Comparison of ENCODE assay signal across 32 cellular contexts in the genomic region with DNA sequence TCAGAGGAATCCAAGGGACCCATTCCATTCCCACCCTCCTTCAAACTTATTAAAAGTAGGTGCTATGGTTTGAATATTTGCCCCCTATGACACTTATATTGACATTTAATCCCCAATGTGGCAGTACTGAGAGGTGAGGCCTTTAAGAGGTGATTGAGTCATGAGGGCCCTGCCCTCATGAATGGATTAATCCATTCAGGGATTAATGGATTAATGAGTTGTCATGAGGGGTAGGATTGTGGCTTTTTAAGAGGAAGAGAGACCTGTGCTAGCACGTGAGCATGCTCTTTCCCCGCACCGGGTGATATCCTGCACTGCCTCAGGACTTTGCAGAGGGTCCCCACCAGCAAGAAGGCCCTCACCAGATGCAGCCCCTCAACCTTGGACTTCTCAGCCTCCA. TPM values are rescaled to one million over a fixed set of nuclear protein-coding genes. Genes with fewer than 3 reads are reported as not detected.
A peak's percentile ranks its signal among the peaks of the same experiment; 100 is the strongest.
DNase-seq lines count a peak whose midpoint lies in the region; ATAC-seq, FAIRE-seq and TF ChIP-seq lines count a peak whose summit lies in the region.
"Had no signal": no experiment of that assay in that cellular context is flagged by ENCODE, and none has a peak within 500 bp of the region (broad histone marks: within the 10 kb centered on the region; RNA-seq: fewer than 3 reads in every experiment).

No MANE protein-coding gene starts in this region.

- intact Hi-C loops in upper lobe of right lung (cut with DNase I) (no loop called here), pancreas (cut with DNase I) (no loop called here)

- peaks cover 5% of the 10 kb centered on the region for H3K9me3 ChIP-seq in mesenchymal stem cell (ENCODE audit: control insufficient read depth, low read length)
- no peaks in the 10 kb centered on the region for H3K9me3 ChIP-seq in upper lobe of right lung
- no peaks in the 10 kb centered on the region for H3K9me3 ChIP-seq in pancreas
- H3K9me3 ChIP-seq: A549, MG63, SK-N-SH had no signal

- peak overlapping the region in 1 of 2 experiments; percentile 41 for H3K4ac ChIP-seq in mesenchymal stem cell (ENCODE audit: low read depth in 1 of 2, low read length in 2 of 2)

- no peak overlapping the region for H4K91ac ChIP-seq in mesenchymal stem cell (ENCODE audit: low read length)

- peak overlapping the region; percentile 5 to 43 for H2BK12ac ChIP-seq in mesenchymal stem cell (ENCODE audit: low read length in 2 of 2)

- H3K4me1 ChIP-seq in mesenchymal stem cell (ENCODE audit: control insufficient read depth, insufficient read depth, low read depth, low read length): peaks cover 2% of the 10 kb centered on the region
- H3K4me1 ChIP-seq in upper lobe of right lung: peaks cover 38% of the 10 kb centered on the region
- peaks cover 7 to 11% (median 11%) of the 10 kb centered on the region in 3 donors for H3K4me1 ChIP-seq in pancreas
- H3K4me1 ChIP-seq: A549 had no signal

- 100% methylated on average over 3 of the region's 3 CpGs for WGBS in mesenchymal stem cell
- 97 to 98% methylated on average over 3 of the region's 3 CpGs for WGBS in pancreas, 2 donors

- H3K27me3 ChIP-seq in mesenchymal stem cell (ENCODE audit: control insufficient read depth in 1 of 2, insufficient read depth in 1 of 2, low read length in 2 of 2): no peaks in the 10 kb centered on the region
- H3K27me3 ChIP-seq in upper lobe of right lung: no peaks in the 10 kb centered on the region
- no peaks in the 10 kb centered on the region for H3K27me3 ChIP-seq in pancreas
- H3K27me3 ChIP-seq: MG63 had no signal

- H3K23ac ChIP-seq in mesenchymal stem cell (ENCODE audit: low read length in 2 of 2): no peak overlapping the region

- no peak overlapping the region for H3K9ac ChIP-seq in mesenchymal stem cell (ENCODE audit: low read length)
- H3K9ac ChIP-seq: KMS-11, SK-N-SH had no signal

- FAIRE-seq in pancreas (lab: Jason Lieb, UNC): no peak
- FAIRE-seq: A549, GM12892, keratinocyte, urothelium cell line had no signal

- H3K36me3 ChIP-seq in mesenchymal stem cell (ENCODE audit: control insufficient read depth in 1 of 2, insufficient read depth in 2 of 2, low read depth in 1 of 2, low read length in 2 of 2) (peaks cover 36 to 77% of the 10 kb centered on the region in 2 experiments), upper lobe of right lung (peaks cover 50% of the 10 kb centered on the region), pancreas (peaks cover 0 to 14% (median 4%) of the 10 kb centered on the region in 3 donors)
- H3K36me3 ChIP-seq: MG63 had no signal

- H3K27ac ChIP-seq in mesenchymal stem cell (ENCODE audit: low read length, poor library complexity, severe bottlenecking) (no peak overlapping the region), upper lobe of right lung (peak overlapping the region; percentile 42), pancreas (no peak overlapping the region)
- H3K27ac ChIP-seq: A549 had no signal

- DNase-seq in activated naive CD8-positive, alpha-beta T cell treated with anti-CD3 and anti-CD28 coated beads, Interleukin-2, amount 50 U/mL, for 24 hours: no peak
- no peak for DNase-seq in activated naive CD8-positive, alpha-beta T cell treated with anti-CD3 and anti-CD28 coated beads for 36 hours
- DNase-seq in T-cell: no peak
- no peak for DNase-seq in mesenchymal stem cell
- no peak for DNase-seq in upper lobe of right lung
- DNase-seq in stimulated activated CD4-positive, alpha-beta T cell treated with anti-CD3 and anti-CD28 coated beads, Interleukin-15, amount 100 ng/mL, for 24 hours: no peak
- no peak for DNase-seq in DMS79 treated with DMSO at 0.1 percent for 48 hours (lab: John Stamatoyannopoulos, UW)
- DNase-seq in pancreas: no peak
- DNase-seq: activated CD4-positive, alpha-beta memory T cell treated with anti-CD3 and anti-CD28 coated beads, Interleukin-2, amount 10 ng/mL, durations not matched to agents 7 days and 5 days; activated CD4-positive, CD25-positive, alpha-beta regulatory T cell treated with anti-CD3 and anti-CD28 coated beads, Interleukin-2, amount 50 U/mL, for 72 hours; activated gamma-delta T cell; activated T-cell treated with anti-CD3 and anti-CD28 coated beads for 4 hours; caudate nucleus; DMS153; H9; head of caudate nucleus; left ventricle myocardium superior; MG63; midbrain; NCI-H1105; NCI-H187 treated with DMSO at 0.1 percent for 48 hours; NCI-H510A treated with DMSO at 0.1 percent for 48 hours; SK-N-SH; stimulated activated naive CD4-positive, alpha-beta T cell had no signal

- CTCF ChIA-PET in T-cell (lab: Charles Lee): no interaction called here

- H3K4me3 ChIP-seq in mesenchymal stem cell (ENCODE audit: insufficient read depth in 1 of 2, low read depth in 1 of 2, low read length in 2 of 2): no peak overlapping the region
- H3K4me3 ChIP-seq in upper lobe of right lung: no peak overlapping the region
- H3K4me3 ChIP-seq in pancreas: no peak overlapping the region
- H3K4me3 ChIP-seq: A549, MG63 had no signal

- H4K8ac ChIP-seq in mesenchymal stem cell (ENCODE audit: low read length): no peak overlapping the region

- peak overlapping the region; percentile 9 for H3K27ac Mint-ChIP-seq in activated naive CD8-positive, alpha-beta T cell treated with anti-CD3 and anti-CD28 coated beads, Interleukin-2, amount 50 U/mL, for 24 hours
- no peak overlapping the region for H3K27ac Mint-ChIP-seq in activated naive CD8-positive, alpha-beta T cell treated with anti-CD3 and anti-CD28 coated beads for 36 hours
- peak overlapping the region; percentile 37 to 63 for H3K27ac Mint-ChIP-seq in T-cell

- peak overlapping the region in 1 of 2 experiments; percentile 81 for H3K14ac ChIP-seq in mesenchymal stem cell (ENCODE audit: low read length in 2 of 2)

- no peak overlapping the region for H2AK5ac ChIP-seq in mesenchymal stem cell (ENCODE audit: low read length, severe bottlenecking)

- peaks cover 8% of the 10 kb centered on the region for H3K9me3 Mint-ChIP-seq in activated naive CD8-positive, alpha-beta T cell treated with anti-CD3 and anti-CD28 coated beads, Interleukin-2, amount 50 U/mL, for 24 hours
- peaks cover 10% of the 10 kb centered on the region for H3K9me3 Mint-ChIP-seq in activated naive CD8-positive, alpha-beta T cell treated with anti-CD3 and anti-CD28 coated beads for 36 hours
- peaks cover 3 to 4% (median 4%) of the 10 kb centered on the region in 3 donors for H3K9me3 Mint-ChIP-seq in T-cell
- H3K9me3 Mint-ChIP-seq: activated CD4-positive, alpha-beta memory T cell treated with anti-CD3 and anti-CD28 coated beads, Interleukin-2, amount 10 ng/mL, durations not matched to agents 7 days and 5 days had no signal

- H2BK5ac ChIP-seq in mesenchymal stem cell (ENCODE audit: low read depth, low read length, poor library complexity, severe bottlenecking): no peak overlapping the region

- TF ChIP-seq CTCF in upper lobe of right lung (IDR thresholded peaks at IDR 0.05) (no peak), pancreas (IDR thresholded peaks at IDR 0.05) (no peak)

- H2AFZ ChIP-seq in mesenchymal stem cell (ENCODE audit: low read depth, low read length): no peak overlapping the region

- POLR2A ChIA-PET in T-cell (lab: Charles Lee): no interaction called here

- peak overlapping the region in 1 of 2 experiments; percentile 19 for H3K18ac ChIP-seq in mesenchymal stem cell (ENCODE audit: low read depth in 1 of 2, low read length in 2 of 2)

- H3K36me3 Mint-ChIP-seq in activated naive CD8-positive, alpha-beta T cell treated with anti-CD3 and anti-CD28 coated beads, Interleukin-2, amount 50 U/mL, for 24 hours (ENCODE audit: low read depth): peaks cover 53% of the 10 kb centered on the region
- H3K36me3 Mint-ChIP-seq in activated naive CD8-positive, alpha-beta T cell treated with anti-CD3 and anti-CD28 coated beads for 36 hours: peaks cover 77% of the 10 kb centered on the region
- peaks cover 66% of the 10 kb centered on the region for H3K36me3 Mint-ChIP-seq in T-cell

- no peak overlapping the region for H2BK15ac ChIP-seq in mesenchymal stem cell (ENCODE audit: low read depth, poor library complexity, severe bottlenecking)

- peaks cover 66% of the 10 kb centered on the region for H3K4me1 Mint-ChIP-seq in activated naive CD8-positive, alpha-beta T cell treated with anti-CD3 and anti-CD28 coated beads, Interleukin-2, amount 50 U/mL, for 24 hours
- H3K4me1 Mint-ChIP-seq in activated naive CD8-positive, alpha-beta T cell treated with anti-CD3 and anti-CD28 coated beads for 36 hours: peaks cover 60% of the 10 kb centered on the region
- H3K4me1 Mint-ChIP-seq in T-cell: peaks cover 72 to 88% (median 84%) of the 10 kb centered on the region in 3 donors

- no peaks in the 10 kb centered on the region for H3K27me3 Mint-ChIP-seq in activated naive CD8-positive, alpha-beta T cell treated with anti-CD3 and anti-CD28 coated beads, Interleukin-2, amount 50 U/mL, for 24 hours
- no peaks in the 10 kb centered on the region for H3K27me3 Mint-ChIP-seq in activated naive CD8-positive, alpha-beta T cell treated with anti-CD3 and anti-CD28 coated beads for 36 hours
- H3K27me3 Mint-ChIP-seq in T-cell: no peaks in the 10 kb centered on the region
- H3K27me3 Mint-ChIP-seq: activated CD4-positive, alpha-beta memory T cell treated with anti-CD3 and anti-CD28 coated beads, Interleukin-2, amount 10 ng/mL, durations not matched to agents 7 days and 5 days had no signal

- H3K4me3 Mint-ChIP-seq in activated naive CD8-positive, alpha-beta T cell treated with anti-CD3 and anti-CD28 coated beads, Interleukin-2, amount 50 U/mL, for 24 hours: no peak overlapping the region
- H3K4me3 Mint-ChIP-seq in activated naive CD8-positive, alpha-beta T cell treated with anti-CD3 and anti-CD28 coated beads for 36 hours: no peak overlapping the region
- no peak overlapping the region for H3K4me3 Mint-ChIP-seq in T-cell
- H3K4me3 Mint-ChIP-seq: activated CD4-positive, alpha-beta memory T cell treated with anti-CD3 and anti-CD28 coated beads, Interleukin-2, amount 10 ng/mL, durations not matched to agents 7 days and 5 days; H9; nephron; T-helper 1 cell treated with Interleukin-12 subunit alpha and Interleukin-12 subunit beta and Interleukin-4 antibody, amounts not matched to agents 30 μg/mL and 1 μg/mL, for 36 hours had no signal

- H3K79me1 ChIP-seq in mesenchymal stem cell (replicated peaks; ENCODE audit: low read length, poor library complexity, severe bottlenecking): peaks cover 37% of the 10 kb centered on the region

- H2BK120ac ChIP-seq in mesenchymal stem cell (ENCODE audit: low read depth, low read length): no peak overlapping the region

- H3K4me2 ChIP-seq in mesenchymal stem cell (ENCODE audit: low read length, poor library complexity, severe bottlenecking): no peak overlapping the region
- H3K4me2 ChIP-seq: A549, SK-N-SH had no signal

- ATAC-seq in activated naive CD8-positive, alpha-beta T cell treated with anti-CD3 and anti-CD28 coated beads, Interleukin-2, amount 50 U/mL, for 24 hours: no peak
- no peak for ATAC-seq in T-cell (replicated peaks in 1 of 4)
- ATAC-seq in upper lobe of right lung: no peak
- no peak for ATAC-seq in pancreas
- ATAC-seq: A549, left ventricle myocardium superior, Right ventricle myocardium inferior had no signal

RNA-seq across cellular contexts. Expression of gene IRF2, which starts 50.1 kb away (rescaled TPM):
- 10 to 100 TPM; 49.1 to 61.4 TPM for total RNA-seq in activated naive CD8-positive, alpha-beta T cell treated with anti-CD3 and anti-CD28 coated beads for 36 hours
- total RNA-seq in T-cell (10 to 100 TPM; 45.5 to 73.4 (median 59.1) TPM), upper lobe of right lung (44.0 TPM), pancreas (10 to 100 TPM in 5 of 6 donors, 1 to 10 TPM in 1; 7.4 to 32.3 (median 14.2) TPM)
- 30.5 TPM for polyA plus RNA-seq in mesenchymal stem cell (2013, experiment 1 of 2)
- 30.8 TPM for polyA plus RNA-seq in mesenchymal stem cell (2013, experiment 2 of 2)
- 1 to 10 TPM; 6.8 to 10.0 TPM for polyA plus RNA-seq in pancreas
